Comparison of ENCODE assay signal across 12 cellular contexts in the genomic region with DNA sequence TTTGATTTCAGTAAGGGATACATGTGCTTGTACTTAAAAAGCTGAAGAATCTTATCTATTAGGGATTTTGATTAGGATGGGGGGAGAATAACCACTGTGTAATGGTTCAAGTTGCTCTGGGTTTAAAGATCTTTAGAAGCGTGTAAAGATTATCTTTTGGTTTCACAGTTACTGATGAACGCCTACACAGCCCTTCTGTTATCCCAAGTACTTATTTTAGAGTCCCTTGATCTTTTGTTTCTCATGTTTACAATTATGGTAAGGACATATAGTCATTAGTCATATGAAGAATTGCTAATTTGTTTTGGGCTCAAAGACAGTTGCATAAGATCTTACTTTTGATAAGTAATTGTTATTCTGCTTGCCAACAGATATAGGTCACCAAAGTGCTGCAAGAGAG.
DNase-seq lines count a peak whose midpoint lies in the region; ATAC-seq and TF ChIP-seq lines count a peak whose summit lies in the region.
"Had no signal": no experiment of that assay in that cellular context is flagged by ENCODE, and none has a peak within 500 bp of the region (broad histone marks: within the 10 kb centered on the region; RNA-seq: fewer than 3 reads in every experiment).

No MANE protein-coding gene starts in this region.

- H3K4me1 ChIP-seq in psoas muscle (peaks cover 14% of the 10 kb centered on the region), colonic mucosa (no peaks in the 10 kb centered on the region), ovary (ENCODE audit: insufficient read depth) (peaks cover 2% of the 10 kb centered on the region)

- H3K9ac ChIP-seq in colonic mucosa (ENCODE audit: low read depth in 2 of 2, low read length in 2 of 2): no peak overlapping the region

- 92 to 97% (median 92%) methylated on average over 2 of the region's 2 CpGs for WGBS in psoas muscle, 3 donors
- WGBS in ovary, 3 donors: 67 to 79% (median 76%) methylated on average over 2 of the region's 2 CpGs

- TF ChIP-seq POLR2A in ovary (IDR thresholded peaks at IDR 0.05): no peak

- ATAC-seq in GM19025 (IDR thresholded peaks at IDR 0.05; ENCODE audit: low read depth, unreplicated experiment) (peak; percentile 70), HG02623 (IDR thresholded peaks at IDR 0.05; ENCODE audit: unreplicated experiment) (peak; percentile 89), HG03442 (IDR thresholded peaks at IDR 0.05; ENCODE audit: unreplicated experiment) (peak; percentile 93), psoas muscle (no peak), Right ventricle myocardium inferior (no peak)

- no peak for TF ChIP-seq EP300 in ovary (IDR thresholded peaks at IDR 0.05)

- intact Hi-C loops in psoas muscle (cut with DNase I) (loop anchor here (10.0 kb wide), 2 partner anchors 90 to 190 kb away; no protein-coding TSS in a partner anchor), colonic mucosa (cut with DNase I) (no loop called here), ovary (cut with DNase I) (no loop called here), Right ventricle myocardium inferior (cut with DNase I) (no loop called here)

- no peaks in the 10 kb centered on the region for H3K27me3 ChIP-seq in psoas muscle (ENCODE audit: insufficient read depth in 3 of 3, low read length in 2 of 3)
- no peaks in the 10 kb centered on the region for H3K27me3 ChIP-seq in colonic mucosa
- no peaks in the 10 kb centered on the region for H3K27me3 ChIP-seq in ovary

- DNase-seq in GM12865 (ENCODE audit: low read depth) (peak; percentile 73), psoas muscle (no peak), colonic mucosa (no peak), ovary (no peak), Right ventricle myocardium inferior (ENCODE audit: missing footprints) (no peak)
- DNase-seq: activated CD8-positive, alpha-beta memory T cell treated with anti-CD3 and anti-CD28 coated beads, Interleukin-2, amount 50 U/mL, for 48 hours; EL; NCI-H2029 had no signal

- peaks cover 0 to 12% of the 10 kb centered on the region in 2 donors for H3K36me3 ChIP-seq in psoas muscle (ENCODE audit: insufficient read depth in 1 of 2, low read depth in 1 of 2)
- no peaks in the 10 kb centered on the region for H3K36me3 ChIP-seq in colonic mucosa
- H3K36me3 ChIP-seq in ovary: no peaks in the 10 kb centered on the region

- no peaks in the 10 kb centered on the region for H3K9me3 ChIP-seq in psoas muscle
- no peaks in the 10 kb centered on the region for H3K9me3 ChIP-seq in colonic mucosa
- no peaks in the 10 kb centered on the region for H3K9me3 ChIP-seq in ovary

- no peak for TF ChIP-seq CTCF in GM12865 (IDR thresholded peaks at IDR 0.05; ENCODE audit: insufficient read depth, low read depth, low read length, missing control alignments)
- TF ChIP-seq CTCF in psoas muscle (IDR thresholded peaks at IDR 0.05): no peak
- no peak for TF ChIP-seq CTCF in colonic mucosa (IDR thresholded peaks at IDR 0.05)
- no peak for TF ChIP-seq CTCF in ovary (IDR thresholded peaks at IDR 0.05)

- H3K27ac ChIP-seq in psoas muscle: no peak overlapping the region
- no peak overlapping the region for H3K27ac ChIP-seq in colonic mucosa
- H3K27ac ChIP-seq in ovary: no peak overlapping the region

- no peak overlapping the region for H3K4me3 ChIP-seq in GM12865 (ENCODE audit: low read depth, low read length)
- H3K4me3 ChIP-seq in psoas muscle: no peak overlapping the region
- H3K4me3 ChIP-seq in colonic mucosa: no peak overlapping the region
- H3K4me3 ChIP-seq in ovary: no peak overlapping the region
- H3K4me3 ChIP-seq: smooth muscle cell had no signal

Comparison
In these comparisons a context has a peak if more than half of its experiments do, and no peak if none do; other contexts are left out.
1. ATAC-seq: peak in GM19025 (single experiment), HG02623 (single experiment) and HG03442 (single experiment); none in psoas muscle (0 of 4) and Right ventricle myocardium inferior (single experiment).
2. intact Hi-C loops: an anchor here in psoas muscle (10.0 kb wide); none called in colonic mucosa, ovary and Right ventricle myocardium inferior.